14 cellular contexts compared by ENCODE assay signal in the genomic region with DNA sequence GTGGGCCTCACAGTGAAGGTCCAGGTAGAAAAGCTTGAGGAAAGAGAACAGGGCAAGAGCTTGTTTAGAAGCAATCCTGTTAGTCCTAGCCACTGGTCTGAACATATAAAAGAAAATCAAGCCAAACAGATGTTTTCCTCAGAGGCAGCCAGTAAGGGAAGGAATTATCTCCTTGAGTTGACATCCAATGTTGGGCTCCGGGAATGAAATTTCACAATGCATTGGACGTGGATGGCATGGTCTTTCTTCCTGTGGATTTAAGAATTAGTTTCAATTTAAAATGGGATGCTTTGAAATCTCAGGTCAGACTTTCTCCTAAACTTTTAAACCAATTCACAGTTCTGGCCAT.
A peak's percentile ranks its signal among the peaks of the same experiment; 100 is the strongest.
DNase-seq lines count a peak whose midpoint lies in the region; ATAC-seq and TF ChIP-seq lines count a peak whose summit lies in the region.
"Had no signal": no experiment of that assay in that cellular context is flagged by ENCODE, and none has a peak within 500 bp of the region (broad histone marks: within the 10 kb centered on the region; RNA-seq: fewer than 3 reads in every experiment).

No MANE protein-coding gene starts in this region.

- 58 to 68% methylated on average over 2 of the region's 2 CpGs for WGBS in sigmoid colon, 2 donors

- in situ Hi-C loops in brain microvascular endothelial cell (cut with HindIII; ENCODE audit: low pct_ligation_motif_present, low sequenced_read_pairs) = no loop called here

- H3K36me3 ChIP-seq in brain microvascular endothelial cell (replicated peaks) (no peaks in the 10 kb centered on the region), sigmoid colon (no peaks in the 10 kb centered on the region)
- H3K36me3 ChIP-seq: spleen had no signal

- no peak for TF ChIP-seq POLR2A in sigmoid colon (IDR thresholded peaks at IDR 0.05)

- H3K27me3 ChIP-seq in brain microvascular endothelial cell (replicated peaks) (no peaks in the 10 kb centered on the region), sigmoid colon (no peaks in the 10 kb centered on the region)

- peaks cover 61% of the 10 kb centered on the region for H3K27me3 Mint-ChIP-seq in stimulated activated memory B cell treated with anti-CD40 and anti-IgM and Interleukin-4, amounts not matched to agents 10 μg/mL and 1 μg/mL and 100 μg/mL, for 72 hours

- TF ChIP-seq CTCF in brain microvascular endothelial cell (IDR thresholded peaks at IDR 0.05; ENCODE audit: low read depth, low read length, missing control alignments) = no peak
- no peak for TF ChIP-seq CTCF in sigmoid colon (IDR thresholded peaks at IDR 0.05)

- peak overlapping the region; percentile 61 for H3K27ac ChIP-seq in brain microvascular endothelial cell
- H3K27ac ChIP-seq in sigmoid colon = peak overlapping the region; percentile 32 to 82 (median 76)
- H3K27ac ChIP-seq in substantia nigra (ENCODE audit: low read depth, low read length, poor library complexity, severe bottlenecking) = no peak overlapping the region
- H3K27ac ChIP-seq: spleen had no signal

- no peaks in the 10 kb centered on the region for H3K36me3 Mint-ChIP-seq in stimulated activated memory B cell treated with anti-CD40 and anti-IgM and Interleukin-4, amounts not matched to agents 10 μg/mL and 1 μg/mL and 100 μg/mL, for 72 hours

- intact Hi-C loops in left ventricle myocardium superior (cut with micrococcal nuclease) (no loop called here), sigmoid colon (cut with DNase I) (loop anchor here (5.0 kb wide), 1 partner anchor 94 kb away; the partner anchor contains the start of gene ACKR3)

- peak; percentile 55 for DNase-seq in GM03348 (ENCODE audit: low spot score)
- no peak for DNase-seq in brain microvascular endothelial cell
- DNase-seq in left ventricle myocardium superior = no peak
- no peak for DNase-seq in sigmoid colon
- no peak for DNase-seq in DMS 273 treated with DMSO at 0.1 percent for 48 hours (lab: John Stamatoyannopoulos, UW)
- DNase-seq in substantia nigra (lab: John Stamatoyannopoulos, UW) = no peak
- DNase-seq: activated CD8-positive, alpha-beta memory T cell treated with anti-CD3 and anti-CD28 coated beads, Interleukin-2, amount 50 U/mL, for 4 hours; activated naive CD8-positive, alpha-beta T cell treated with anti-CD3 and anti-CD28 coated beads, Interleukin-2, amount 50 U/mL, for 24 hours; effector CD8-positive, alpha-beta T cell; MM.1S; NCI-H2171; spleen had no signal

- no peak for TF ChIP-seq EP300 in sigmoid colon (IDR thresholded peaks at IDR 0.05)

- no peak overlapping the region for H3K4me3 Mint-ChIP-seq in stimulated activated memory B cell treated with anti-CD40 and anti-IgM and Interleukin-4, amounts not matched to agents 10 μg/mL and 1 μg/mL and 100 μg/mL, for 72 hours
- H3K4me3 Mint-ChIP-seq: activated naive CD8-positive, alpha-beta T cell treated with anti-CD3 and anti-CD28 coated beads, Interleukin-2, amount 50 U/mL, for 24 hours had no signal

- H3K9me3 ChIP-seq in sigmoid colon = peaks cover 0 to 5% (median 0%) of the 10 kb centered on the region in 4 donors

- peaks cover 4% of the 10 kb centered on the region for H3K9me3 Mint-ChIP-seq in stimulated activated memory B cell treated with anti-CD40 and anti-IgM and Interleukin-4, amounts not matched to agents 10 μg/mL and 1 μg/mL and 100 μg/mL, for 72 hours
- H3K9me3 Mint-ChIP-seq: activated naive CD8-positive, alpha-beta T cell treated with anti-CD3 and anti-CD28 coated beads, Interleukin-2, amount 50 U/mL, for 24 hours had no signal

- H3K4me3 ChIP-seq in brain microvascular endothelial cell (ENCODE audit: low read depth, low read length) = no peak overlapping the region
- H3K4me3 ChIP-seq in sigmoid colon = no peak overlapping the region
- H3K4me3 ChIP-seq: spleen had no signal

- no peak overlapping the region for H3K27ac Mint-ChIP-seq in stimulated activated memory B cell treated with anti-CD40 and anti-IgM and Interleukin-4, amounts not matched to agents 10 μg/mL and 1 μg/mL and 100 μg/mL, for 72 hours
- H3K27ac Mint-ChIP-seq: activated naive CD8-positive, alpha-beta T cell treated with anti-CD3 and anti-CD28 coated beads, Interleukin-2, amount 50 U/mL, for 24 hours had no signal

- H3K4me1 ChIP-seq in sigmoid colon = peaks cover 0 to 53% (median 49%) of the 10 kb centered on the region in 4 donors
- H3K4me1 ChIP-seq: spleen had no signal

- no peaks in the 10 kb centered on the region for H3K4me1 Mint-ChIP-seq in stimulated activated memory B cell treated with anti-CD40 and anti-IgM and Interleukin-4, amounts not matched to agents 10 μg/mL and 1 μg/mL and 100 μg/mL, for 72 hours
- H3K4me1 Mint-ChIP-seq: activated naive CD8-positive, alpha-beta T cell treated with anti-CD3 and anti-CD28 coated beads, Interleukin-2, amount 50 U/mL, for 24 hours had no signal

- peak; percentile 48 for ATAC-seq in left ventricle myocardium superior
- no peak for ATAC-seq in SK-N-SH treated with all-trans-retinoic acid at 6 μM for 48 hours
- no peak for ATAC-seq in stimulated activated memory B cell treated with anti-CD40 and anti-IgM and Interleukin-4, amounts not matched to agents 10 μg/mL and 1 μg/mL and 100 μg/mL, for 72 hours
- ATAC-seq: activated naive CD8-positive, alpha-beta T cell treated with anti-CD3 and anti-CD28 coated beads, Interleukin-2, amount 50 U/mL, for 24 hours had no signal

TF ChIP-seq in SK-N-SH treated with all-trans-retinoic acid at 6 μM for 48 hours, 23 proteins besides CTCF, POLR2A, EP300 and RAD21 (continues in another document):
- TF ChIP-seq ARNTL (CRISPR knock-in tag; IDR thresholded peaks at IDR 0.05; ENCODE audit: borderline replicate concordance, low read depth) = no peak
- no peak for TF ChIP-seq TOX (CRISPR knock-in tag; IDR thresholded peaks at IDR 0.05; ENCODE audit: borderline replicate concordance)
- TF ChIP-seq ISL1 (CRISPR knock-in tag; IDR thresholded peaks at IDR 0.05) = no peak
- TF ChIP-seq SNAI2 (CRISPR knock-in tag; IDR thresholded peaks at IDR 0.05) = no peak
- no peak for TF ChIP-seq ESRRG (CRISPR knock-in tag; IDR thresholded peaks at IDR 0.05)
- TF ChIP-seq TCF4 (CRISPR knock-in tag; IDR thresholded peaks at IDR 0.05; ENCODE audit: borderline replicate concordance) = no peak
- no peak for TF ChIP-seq GLIS3 (CRISPR knock-in tag; IDR thresholded peaks at IDR 0.05)
- TF ChIP-seq CSRNP3 (CRISPR knock-in tag; IDR thresholded peaks at IDR 0.05) = no peak
- TF ChIP-seq POU6F1 (CRISPR knock-in tag; IDR thresholded peaks at IDR 0.05; ENCODE audit: borderline replicate concordance, low read depth) = no peak
- TF ChIP-seq, protein P1, sequence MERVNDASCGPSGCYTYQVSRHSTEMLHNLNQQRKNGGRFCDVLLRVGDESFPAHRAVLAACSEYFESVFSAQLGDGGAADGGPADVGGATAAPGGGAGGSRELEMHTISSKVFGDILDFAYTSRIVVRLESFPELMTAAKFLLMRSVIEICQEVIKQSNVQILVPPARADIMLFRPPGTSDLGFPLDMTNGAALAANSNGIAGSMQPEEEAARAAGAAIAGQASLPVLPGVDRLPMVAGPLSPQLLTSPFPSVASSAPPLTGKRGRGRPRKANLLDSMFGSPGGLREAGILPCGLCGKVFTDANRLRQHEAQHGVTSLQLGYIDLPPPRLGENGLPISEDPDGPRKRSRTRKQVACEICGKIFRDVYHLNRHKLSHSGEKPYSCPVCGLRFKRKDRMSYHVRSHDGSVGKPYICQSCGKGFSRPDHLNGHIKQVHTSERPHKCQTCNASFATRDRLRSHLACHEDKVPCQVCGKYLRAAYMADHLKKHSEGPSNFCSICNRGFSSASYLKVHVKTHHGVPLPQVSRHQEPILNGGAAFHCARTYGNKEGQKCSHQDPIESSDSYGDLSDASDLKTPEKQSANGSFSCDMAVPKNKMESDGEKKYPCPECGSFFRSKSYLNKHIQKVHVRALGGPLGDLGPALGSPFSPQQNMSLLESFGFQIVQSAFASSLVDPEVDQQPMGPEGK (CRISPR knock-in tag; IDR thresholded peaks at IDR 0.05; ENCODE audit: borderline replicate concordance) = no peak
- no peak for TF ChIP-seq PPARA (CRISPR knock-in tag; IDR thresholded peaks at IDR 0.05; ENCODE audit: borderline replicate concordance)
- TF ChIP-seq ZNF565 (CRISPR knock-in tag; conservative IDR thresholded peaks at IDR 0.05; ENCODE audit: low read depth) = no peak
- no peak for TF ChIP-seq OSR1 (CRISPR knock-in tag; IDR thresholded peaks at IDR 0.05)
